Comparison of ENCODE assay signal across 8 cellular contexts in the genomic region with DNA sequence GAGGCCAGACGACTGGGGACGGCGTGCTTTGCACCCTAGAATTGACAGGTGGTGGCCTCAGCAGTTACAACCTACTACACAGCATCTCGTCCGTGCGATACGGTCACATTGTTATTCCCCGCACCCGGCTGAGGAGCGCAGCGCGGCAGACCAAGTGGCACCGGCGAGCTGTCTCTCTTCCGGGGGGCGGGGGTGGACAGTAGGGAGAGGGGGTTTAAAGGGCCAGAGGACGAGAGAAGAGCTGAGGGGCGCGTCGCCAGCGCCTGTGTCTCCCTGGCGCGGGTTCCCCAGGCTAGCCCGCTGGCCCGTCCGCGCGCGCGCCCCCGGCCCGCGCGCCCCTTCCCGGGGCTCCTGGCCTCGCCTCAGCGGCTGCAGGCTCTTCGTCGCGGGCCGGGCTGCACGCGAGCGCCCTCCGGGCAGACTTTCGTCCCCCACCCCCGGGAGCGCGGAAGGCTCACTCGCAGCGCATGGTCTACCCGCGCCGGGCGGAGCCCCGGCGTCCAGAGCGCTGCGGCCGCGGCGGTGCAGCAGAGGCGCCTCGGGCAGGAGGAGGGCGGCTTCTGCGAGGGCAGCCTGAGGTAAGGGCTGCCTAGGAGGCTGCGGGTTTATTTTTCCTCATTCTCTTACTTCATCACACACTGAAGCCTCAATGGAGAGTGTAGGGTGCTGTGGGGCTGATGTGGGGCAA. TPM values are rescaled to one million over a fixed set of nuclear protein-coding genes. Genes with fewer than 3 reads are reported as not detected.
DNase-seq lines count a peak whose midpoint lies in the region; ATAC-seq and TF ChIP-seq lines count a peak whose summit lies in the region.

A gene (plus strand): TSS at position 225 of the 688 bp plus-strand sequence.

- H3K4me3 Mint-ChIP-seq in immature natural killer cell: peak within 1 kb of the TSS in 1 of 5 donors; percentile 33

- H3K9me3 Mint-ChIP-seq in immature natural killer cell: peaks cover 6 to 36% (median 7%) of the 10 kb centered on the region in 6 donors

- DNase-seq in BE2C: peak; percentile 10
- DNase-seq in amniotic epithelial cell (ENCODE audit: low read depth): peak; percentile 14
- DNase-seq in immature natural killer cell: no peak
- no peak for DNase-seq in OCI-M1 (lab: John Stamatoyannopoulos, UW)
- no peak for DNase-seq in HUDEP-2 (lab: John Stamatoyannopoulos, UW; ENCODE audit: unreplicated experiment in 76 of 76)

- H3K9me3 ChIP-seq in BE2C: no peaks in the 10 kb centered on the region
- H3K9me3 ChIP-seq in subcutaneous abdominal adipose tissue (ENCODE audit: control insufficient read depth in 5 of 5, low read length in 5 of 5): peaks cover 3 to 18% (median 9%) of the 10 kb centered on the region in 5 donors

- H3K36me3 Mint-ChIP-seq in immature natural killer cell: peaks cover 0 to 3% (median 0%) of the 10 kb centered on the region in 3 donors

- ATAC-seq in HG03354 (IDR thresholded peaks at IDR 0.05; ENCODE audit: poor library complexity, severe bottlenecking, unreplicated experiment) (peak; percentile 59), GM21360 (IDR thresholded peaks at IDR 0.05; ENCODE audit: unreplicated experiment) (no peak)

- no peak within 1 kb of the TSS for H3K27ac ChIP-seq in subcutaneous abdominal adipose tissue (ENCODE audit: low read depth, low read length)

- H3K4me3 ChIP-seq in BE2C (ENCODE audit: low read depth, low read length) (no peak within 1 kb of the TSS), subcutaneous abdominal adipose tissue (ENCODE audit: low read depth in 1 of 5, low read length in 5 of 5) (peak within 1 kb of the TSS; percentile 55 to 86 (median 60))

- H3K27me3 ChIP-seq in BE2C: peaks cover 27% of the 10 kb centered on the region
- peaks cover 4 to 20% (median 6%) of the 10 kb centered on the region in 5 donors for H3K27me3 ChIP-seq in subcutaneous abdominal adipose tissue (ENCODE audit: control insufficient read depth in 5 of 5, insufficient read depth in 4 of 5, low read length in 5 of 5)

- peaks cover 4 to 12% (median 6%) of the 10 kb centered on the region in 3 donors for H3K27me3 Mint-ChIP-seq in immature natural killer cell (ENCODE audit: low read depth in 3 of 3)

- no peaks in the 10 kb centered on the region for H3K4me1 Mint-ChIP-seq in immature natural killer cell

- H3K36me3 ChIP-seq in BE2C: no peaks in the 10 kb centered on the region
- no peaks in the 10 kb centered on the region for H3K36me3 ChIP-seq in subcutaneous abdominal adipose tissue (ENCODE audit: control insufficient read depth in 5 of 5, insufficient read depth in 5 of 5, low read length in 5 of 5)

- H3K9ac ChIP-seq in subcutaneous abdominal adipose tissue (ENCODE audit: low read length in 5 of 5): no peak within 1 kb of the TSS

- TF ChIP-seq CTCF in BE2C (IDR thresholded peaks at IDR 0.05; ENCODE audit: low read depth, low read length): no peak

- H3K4me1 ChIP-seq in BE2C (no peaks in the 10 kb centered on the region), subcutaneous abdominal adipose tissue (ENCODE audit: control insufficient read depth in 5 of 5, insufficient read depth in 5 of 5, low read length in 5 of 5) (peaks cover 0 to 34% (median 30%) of the 10 kb centered on the region in 5 donors)

- no peak within 1 kb of the TSS for H3K27ac Mint-ChIP-seq in immature natural killer cell

RNA-seq across cellular contexts. Expression of the gene that starts here (rescaled TPM):
- polyA plus RNA-seq in BE2C (2012; ENCODE audit: insufficient read depth, insufficient read length, low read depth): 4.8 TPM
- 10 to 100 TPM in 2 of 3 donors, 1 to 10 TPM in 1; 7.4 to 25.1 (median 18.9) TPM for polyA plus RNA-seq in immature natural killer cell

Comparison
In these comparisons a context has a peak if more than half of its experiments do, and no peak if none do; other contexts are left out.
1. DNase-seq: peak in BE2C (single experiment) and amniotic epithelial cell (single experiment); none in immature natural killer cell (0 of 3), OCI-M1 (single experiment) and HUDEP-2 (0 of 76).